Comparison of ENCODE assay signal across 35 cellular contexts in genomic region chr15:31540633-31541032, GRCh38.
"Had no signal": no experiment of that assay in that cellular context is flagged by ENCODE, and none has a peak within 500 bp of the region (broad histone marks: within the 10 kb centered on the region; RNA-seq: fewer than 3 reads in every experiment).

No MANE protein-coding gene starts in this region.

- H3K36me3 Mint-ChIP-seq: activated CD4-positive, alpha-beta memory T cell treated with anti-CD3 and anti-CD28 coated beads for 36 hours; activated naive CD4-positive, alpha-beta T cell treated with anti-CD3 and anti-CD28 coated beads, Interleukin-2, amount 50 U/mL, for 72 hours; activated naive CD8-positive, alpha-beta T cell treated with anti-CD3 and anti-CD28 coated beads for 36 hours had no signal

- H3K27me3 ChIP-seq: adrenal gland, body of pancreas, breast epithelium had no signal

- H3K4me1 ChIP-seq: adrenal gland, body of pancreas, breast epithelium had no signal

- H3K4me3 ChIP-seq: adrenal gland, body of pancreas, breast epithelium had no signal

- H3K36me3 ChIP-seq: adrenal gland, brain microvascular endothelial cell, breast epithelium had no signal

- H3K9me3 ChIP-seq: adrenal gland, body of pancreas, breast epithelium had no signal

- H3K9me3 Mint-ChIP-seq: activated B cell treated with CpG ODN at 0.5 μM for 24 hours; activated CD4-positive, alpha-beta memory T cell treated with anti-CD3 and anti-CD28 coated beads for 36 hours; activated CD8-positive, alpha-beta T cell treated with anti-CD3 and anti-CD28 coated beads for 36 hours; activated naive CD4-positive, alpha-beta T cell treated with anti-CD3 and anti-CD28 coated beads for 36 hours; activated naive CD4-positive, alpha-beta T cell treated with anti-CD3 and anti-CD28 coated beads, Interleukin-2, amount 50 U/mL, for 72 hours; activated naive CD8-positive, alpha-beta T cell treated with anti-CD3 and anti-CD28 coated beads for 36 hours; activated T-cell treated with anti-CD3 and anti-CD28 coated beads, Interleukin-2, amount 50 U/mL, for 4 hours; activated T-cell treated with anti-CD3 and anti-CD28 coated beads, Interleukin-2, amount 50 U/mL, for 72 hours; activated T-helper 1 cell treated with anti-CD3 and anti-CD28 coated beads, Interleukin-12 subunit alpha, Interleukin-12 subunit beta, Interleukin-2, Interleukin-4 antibody, amounts not matched to agents 30 ng/mL and 10 ng/mL and 1 ng/mL, durations not matched to agents 14 hours and 24 hours and 36 hours; activated T-helper 17 cell treated with anti-CD3 and anti-CD28 coated beads, Interleukin-2, amount 50 U/mL, for 72 hours; T-helper 1 cell treated with Interleukin-12 subunit alpha and Interleukin-12 subunit beta and Interleukin-4 antibody, amounts not matched to agents 30 μg/mL and 1 μg/mL, for 36 hours; T-helper 2 cell treated with Interferon-gamma antibody and Interleukin-4, amounts not matched to agents 5 μg/mL and 100 μg/mL, for 36 hours had no signal

- H3K27ac Mint-ChIP-seq: activated B cell treated with CpG ODN at 0.5 μM for 24 hours; activated CD4-positive, alpha-beta memory T cell treated with anti-CD3 and anti-CD28 coated beads for 36 hours; activated CD8-positive, alpha-beta T cell treated with anti-CD3 and anti-CD28 coated beads for 36 hours; activated naive CD4-positive, alpha-beta T cell treated with anti-CD3 and anti-CD28 coated beads for 36 hours; activated naive CD4-positive, alpha-beta T cell treated with anti-CD3 and anti-CD28 coated beads, Interleukin-2, amount 50 U/mL, for 72 hours; activated naive CD8-positive, alpha-beta T cell treated with anti-CD3 and anti-CD28 coated beads for 36 hours; activated T-cell treated with anti-CD3 and anti-CD28 coated beads, Interleukin-2, amount 50 U/mL, for 72 hours; activated T-helper 1 cell treated with anti-CD3 and anti-CD28 coated beads, Interleukin-12 subunit alpha, Interleukin-12 subunit beta, Interleukin-2, Interleukin-4 antibody, amounts not matched to agents 30 ng/mL and 10 ng/mL and 1 ng/mL, durations not matched to agents 14 hours and 24 hours and 36 hours; activated T-helper 17 cell treated with anti-CD3 and anti-CD28 coated beads, Interleukin-2, amount 50 U/mL, for 72 hours; T-helper 1 cell treated with Interleukin-12 subunit alpha and Interleukin-12 subunit beta and Interleukin-4 antibody, amounts not matched to agents 30 μg/mL and 1 μg/mL, for 36 hours; T-helper 2 cell treated with Interferon-gamma antibody and Interleukin-4, amounts not matched to agents 5 μg/mL and 100 μg/mL, for 36 hours had no signal

- ATAC-seq: activated CD8-positive, alpha-beta T cell treated with anti-CD3 and anti-CD28 coated beads for 36 hours; activated naive CD4-positive, alpha-beta T cell treated with anti-CD3 and anti-CD28 coated beads, Interleukin-2, amount 50 U/mL, for 72 hours; activated T-cell treated with anti-CD3 and anti-CD28 coated beads, Interleukin-2, amount 50 U/mL, for 4 hours; activated T-cell treated with anti-CD3 and anti-CD28 coated beads, Interleukin-2, amount 50 U/mL, for 72 hours; activated T-helper 17 cell treated with anti-CD3 and anti-CD28 coated beads, Interleukin-2, amount 50 U/mL, for 72 hours; body of pancreas had no signal

- H3K4me3 Mint-ChIP-seq: activated B cell treated with CpG ODN at 0.5 μM for 24 hours; activated CD4-positive, alpha-beta memory T cell treated with anti-CD3 and anti-CD28 coated beads for 36 hours; activated CD8-positive, alpha-beta T cell treated with anti-CD3 and anti-CD28 coated beads for 36 hours; activated naive CD4-positive, alpha-beta T cell treated with anti-CD3 and anti-CD28 coated beads for 36 hours; activated naive CD8-positive, alpha-beta T cell treated with anti-CD3 and anti-CD28 coated beads for 36 hours; activated T-cell treated with anti-CD3 and anti-CD28 coated beads, Interleukin-2, amount 50 U/mL, for 4 hours; activated T-cell treated with anti-CD3 and anti-CD28 coated beads, Interleukin-2, amount 50 U/mL, for 72 hours; activated T-helper 1 cell treated with anti-CD3 and anti-CD28 coated beads, Interleukin-12 subunit alpha, Interleukin-12 subunit beta, Interleukin-2, Interleukin-4 antibody, amounts not matched to agents 30 ng/mL and 10 ng/mL and 1 ng/mL, durations not matched to agents 14 hours and 24 hours and 36 hours; activated T-helper 17 cell treated with anti-CD3 and anti-CD28 coated beads, Interleukin-2, amount 50 U/mL, for 72 hours; T-helper 1 cell treated with Interleukin-12 subunit alpha and Interleukin-12 subunit beta and Interleukin-4 antibody, amounts not matched to agents 30 μg/mL and 1 μg/mL, for 36 hours; T-helper 2 cell treated with Interferon-gamma antibody and Interleukin-4, amounts not matched to agents 5 μg/mL and 100 μg/mL, for 36 hours had no signal

- H3K4me1 Mint-ChIP-seq: activated B cell treated with CpG ODN at 0.5 μM for 24 hours; activated T-helper 17 cell treated with anti-CD3 and anti-CD28 coated beads, Interleukin-2, amount 50 U/mL, for 72 hours had no signal

- H3K27ac ChIP-seq: adrenal gland, body of pancreas, brain microvascular endothelial cell, breast epithelium, VCaP had no signal

- DNase-seq: activated B cell treated with CpG ODN at 0.5 μM for 24 hours; activated CD4-positive, alpha-beta memory T cell treated with anti-CD3 and anti-CD28 coated beads for 36 hours; activated CD4-positive, alpha-beta T cell treated with anti-CD3 and anti-CD28 coated beads for 4 hours; activated CD4-positive, alpha-beta T cell treated with anti-CD3 and anti-CD28 coated beads, Interleukin-2, amount 50 U/mL, for 1 hour; activated CD4-positive, alpha-beta T cell treated with anti-CD3 and anti-CD28 coated beads, Interleukin-2, amount 50 U/mL, for 4 hours; activated CD4-positive, CD25-positive, alpha-beta regulatory T cell treated with anti-CD3 and anti-CD28 coated beads, Interleukin-2, amount 50 U/mL, for 72 hours; activated CD8-positive, alpha-beta memory T cell treated with anti-CD3 and anti-CD28 coated beads, Interleukin-2, amount 50 U/mL, for 4 hours; activated CD8-positive, alpha-beta T cell treated with anti-CD3 and anti-CD28 coated beads for 36 hours; activated effector memory CD4-positive, alpha-beta T cell treated with anti-CD3 and anti-CD28 coated beads, Interleukin-2, amount 50 U/mL, for 16 hours; activated gamma-delta T cell treated with Interleukin-2 at 50 U/mL for 16 hours; activated naive CD4-positive, alpha-beta T cell; activated naive CD4-positive, alpha-beta T cell treated with anti-CD3 and anti-CD28 coated beads for 36 hours; activated naive CD4-positive, alpha-beta T cell treated with anti-CD3 and anti-CD28 coated beads, Interleukin-2, amount 50 U/mL, for 16 hours; activated naive CD8-positive, alpha-beta T cell treated with anti-CD3 and anti-CD28 coated beads for 36 hours; activated T-cell treated with anti-CD3 and anti-CD28 coated beads for 4 hours; activated T-cell treated with anti-CD3 and anti-CD28 coated beads, Interleukin-2, amount 50 U/mL, for 1 hour; activated T-cell treated with anti-CD3 and anti-CD28 coated beads, Interleukin-2, amount 50 U/mL, for 4 hours; activated T-cell treated with anti-CD3 and anti-CD28 coated beads, Interleukin-2, amount 50 U/mL, for 72 hours; adrenal gland; amniotic stem cell; aorta; body of pancreas; brain microvascular endothelial cell; central memory CD4-positive, alpha-beta T cell; SW 1271; T-helper 1 cell; T-helper 2 cell; T-helper 9 cell had no signal
